Comparison of ENCODE assay signal across 1 cellular context in genomic region chr3:149599236-149599635, GRCh38.
TF ChIP-seq lines count a peak whose summit lies in the region.

No MANE protein-coding gene starts in this region.

TF ChIP-seq in K562, 482 proteins besides CTCF, POLR2A, EP300 and RAD21 (continued from another document):
- TF ChIP-seq, protein P1, sequence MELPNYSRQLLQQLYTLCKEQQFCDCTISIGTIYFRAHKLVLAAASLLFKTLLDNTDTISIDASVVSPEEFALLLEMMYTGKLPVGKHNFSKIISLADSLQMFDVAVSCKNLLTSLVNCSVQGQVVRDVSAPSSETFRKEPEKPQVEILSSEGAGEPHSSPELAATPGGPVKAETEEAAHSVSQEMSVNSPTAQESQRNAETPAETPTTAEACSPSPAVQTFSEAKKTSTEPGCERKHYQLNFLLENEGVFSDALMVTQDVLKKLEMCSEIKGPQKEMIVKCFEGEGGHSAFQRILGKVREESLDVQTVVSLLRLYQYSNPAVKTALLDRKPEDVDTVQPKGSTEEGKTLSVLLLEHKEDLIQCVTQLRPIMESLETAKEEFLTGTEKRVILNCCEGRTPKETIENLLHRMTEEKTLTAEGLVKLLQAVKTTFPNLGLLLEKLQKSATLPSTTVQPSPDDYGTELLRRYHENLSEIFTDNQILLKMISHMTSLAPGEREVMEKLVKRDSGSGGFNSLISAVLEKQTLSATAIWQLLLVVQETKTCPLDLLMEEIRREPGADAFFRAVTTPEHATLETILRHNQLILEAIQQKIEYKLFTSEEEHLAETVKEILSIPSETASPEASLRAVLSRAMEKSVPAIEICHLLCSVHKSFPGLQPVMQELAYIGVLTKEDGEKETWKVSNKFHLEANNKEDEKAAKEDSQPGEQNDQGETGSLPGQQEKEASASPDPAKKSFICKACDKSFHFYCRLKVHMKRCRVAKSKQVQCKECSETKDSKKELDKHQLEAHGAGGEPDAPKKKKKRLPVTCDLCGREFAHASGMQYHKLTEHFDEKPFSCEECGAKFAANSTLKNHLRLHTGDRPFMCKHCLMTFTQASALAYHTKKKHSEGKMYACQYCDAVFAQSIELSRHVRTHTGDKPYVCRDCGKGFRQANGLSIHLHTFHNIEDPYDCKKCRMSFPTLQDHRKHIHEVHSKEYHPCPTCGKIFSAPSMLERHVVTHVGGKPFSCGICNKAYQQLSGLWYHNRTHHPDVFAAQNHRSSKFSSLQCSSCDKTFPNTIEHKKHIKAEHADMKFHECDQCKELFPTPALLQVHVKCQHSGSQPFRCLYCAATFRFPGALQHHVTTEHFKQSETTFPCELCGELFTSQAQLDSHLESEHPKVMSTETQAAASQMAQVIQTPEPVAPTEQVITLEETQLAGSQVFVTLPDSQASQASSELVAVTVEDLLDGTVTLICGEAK (IDR thresholded peaks at IDR 0.05): no peak
- TF ChIP-seq, protein P1 (CRISPR knock-in tag; IDR thresholded peaks at IDR 0.05): no peak
- TF ChIP-seq HMG20B (CRISPR knock-in tag; IDR thresholded peaks at IDR 0.05) (no peak), HCFC1 (IDR thresholded peaks at IDR 0.05; ENCODE audit: low read depth, low read length) (no peak), SMAD3 (CRISPR knock-in tag; conservative IDR thresholded peaks at IDR 0.05) (no peak), YY1 (IDR thresholded peaks at IDR 0.05; ENCODE audit: borderline replicate concordance in 1 of 3, control insufficient read depth in 1 of 3, extremely low read depth in 1 of 3, insufficient read depth in 3 of 3, insufficient read length in 1 of 3, insufficient replicate concordance in 2 of 3, low read depth in 1 of 3, low read length in 2 of 3) (no peak), NCOA6 (IDR thresholded peaks at IDR 0.05) (no peak), PURB (CRISPR knock-in tag; IDR thresholded peaks at IDR 0.05; ENCODE audit: low read depth) (no peak), MCM2 (IDR thresholded peaks at IDR 0.05; ENCODE audit: low read depth) (no peak), HNRNPLL (IDR thresholded peaks at IDR 0.05; ENCODE audit: low read depth, low read length, poor library complexity, severe bottlenecking) (no peak), MEF2A (IDR thresholded peaks at IDR 0.05; ENCODE audit: control insufficient read depth, low read depth, low read length) (no peak), TCF3 (CRISPR knock-in tag; IDR thresholded peaks at IDR 0.05) (no peak), ZNF717 (CRISPR knock-in tag; IDR thresholded peaks at IDR 0.05) (no peak), ZBED1 (IDR thresholded peaks at IDR 0.05) (no peak), REST (CRISPR knock-in tag; IDR thresholded peaks at IDR 0.05; ENCODE audit: low read depth) (no peak), GABPB2 (CRISPR knock-in tag; conservative IDR thresholded peaks at IDR 0.05) (no peak), ETV6 (IDR thresholded peaks at IDR 0.05; ENCODE audit: borderline replicate concordance in 1 of 2, low read depth in 2 of 2, low read length in 1 of 2) (no peak), ETV6 (CRISPR knock-in tag; IDR thresholded peaks at IDR 0.05; ENCODE audit: borderline replicate concordance) (no peak)
- TF ChIP-seq, protein P2, sequence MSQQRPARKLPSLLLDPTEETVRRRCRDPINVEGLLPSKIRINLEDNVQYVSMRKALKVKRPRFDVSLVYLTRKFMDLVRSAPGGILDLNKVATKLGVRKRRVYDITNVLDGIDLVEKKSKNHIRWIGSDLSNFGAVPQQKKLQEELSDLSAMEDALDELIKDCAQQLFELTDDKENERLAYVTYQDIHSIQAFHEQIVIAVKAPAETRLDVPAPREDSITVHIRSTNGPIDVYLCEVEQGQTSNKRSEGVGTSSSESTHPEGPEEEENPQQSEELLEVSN (IDR thresholded peaks at IDR 0.05; ENCODE audit: borderline replicate concordance in 1 of 2, extremely low read depth in 1 of 2, insufficient read depth in 1 of 2, insufficient read length in 1 of 2, low read depth in 1 of 2, low read length in 1 of 2, poor library complexity in 1 of 2, severe bottlenecking in 1 of 2): no peak
- TF ChIP-seq, protein P3, sequence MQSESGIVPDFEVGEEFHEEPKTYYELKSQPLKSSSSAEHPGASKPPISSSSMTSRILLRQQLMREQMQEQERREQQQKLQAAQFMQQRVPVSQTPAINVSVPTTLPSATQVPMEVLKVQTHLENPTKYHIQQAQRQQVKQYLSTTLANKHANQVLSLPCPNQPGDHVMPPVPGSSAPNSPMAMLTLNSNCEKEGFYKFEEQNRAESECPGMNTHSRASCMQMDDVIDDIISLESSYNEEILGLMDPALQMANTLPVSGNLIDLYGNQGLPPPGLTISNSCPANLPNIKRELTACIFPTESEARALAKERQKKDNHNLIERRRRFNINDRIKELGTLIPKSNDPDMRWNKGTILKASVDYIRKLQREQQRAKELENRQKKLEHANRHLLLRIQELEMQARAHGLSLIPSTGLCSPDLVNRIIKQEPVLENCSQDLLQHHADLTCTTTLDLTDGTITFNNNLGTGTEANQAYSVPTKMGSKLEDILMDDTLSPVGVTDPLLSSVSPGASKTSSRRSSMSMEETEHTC (IDR thresholded peaks at IDR 0.05): no peak
TF ChIP-seq in K562: peak in this region for 0.
